Comparison of ENCODE assay signal across 18 cellular contexts in the genomic region with DNA sequence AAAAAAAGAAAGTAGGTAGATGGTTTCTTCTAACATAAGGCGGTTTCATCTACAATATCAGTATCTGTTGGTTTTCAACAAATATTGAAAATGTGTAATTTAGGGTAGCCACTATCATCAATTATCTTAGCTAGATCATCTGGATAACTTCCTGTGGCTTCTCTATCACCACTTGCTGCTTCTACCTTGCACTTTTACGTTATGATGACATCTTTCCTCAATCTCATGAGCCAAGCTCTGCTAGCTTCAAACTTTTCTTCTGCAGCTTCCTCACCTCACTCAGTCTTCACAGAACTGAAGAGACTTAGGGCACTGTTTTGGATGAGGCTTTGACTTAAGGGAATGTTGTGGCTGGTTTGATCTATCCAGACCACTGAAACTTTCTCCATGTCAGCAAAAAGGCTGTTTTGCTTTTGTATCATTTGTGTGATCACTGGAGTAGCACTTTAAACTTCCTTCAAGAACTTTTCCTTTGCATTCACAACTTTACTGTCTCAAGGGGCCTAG.
A peak's percentile ranks its signal among the peaks of the same experiment; 100 is the strongest.
DNase-seq lines count a peak whose midpoint lies in the region; ATAC-seq and TF ChIP-seq lines count a peak whose summit lies in the region.
"Had no signal": no experiment of that assay in that cellular context is flagged by ENCODE, and none has a peak within 500 bp of the region (broad histone marks: within the 10 kb centered on the region; RNA-seq: fewer than 3 reads in every experiment).

No MANE protein-coding gene starts in this region.

- 60 to 84% (median 65%) methylated on average over 2 of the region's 2 CpGs for WGBS in spleen, 5 donors

- H3K4me3 Mint-ChIP-seq in activated CD8-positive, alpha-beta memory T cell treated with anti-CD3 and anti-CD28 coated beads, Interleukin-2, amount 10 ng/mL, durations not matched to agents 7 days and 5 days = peak overlapping the region; percentile 29
- no peak overlapping the region for H3K4me3 Mint-ChIP-seq in activated CD8-positive, alpha-beta T cell treated with anti-CD3 and anti-CD28 coated beads, Interleukin-2, amount 10 ng/mL, durations not matched to agents 7 days and 5 days
- H3K4me3 Mint-ChIP-seq: nephron progenitor cell had no signal

- H3K36me3 Mint-ChIP-seq in activated CD8-positive, alpha-beta memory T cell treated with anti-CD3 and anti-CD28 coated beads, Interleukin-2, amount 10 ng/mL, durations not matched to agents 7 days and 5 days = peaks cover 28% of the 10 kb centered on the region
- peaks cover 14% of the 10 kb centered on the region for H3K36me3 Mint-ChIP-seq in activated CD8-positive, alpha-beta T cell treated with anti-CD3 and anti-CD28 coated beads, Interleukin-2, amount 10 ng/mL, durations not matched to agents 7 days and 5 days (ENCODE audit: low read depth)

- no peaks in the 10 kb centered on the region for H3K27me3 Mint-ChIP-seq in activated CD8-positive, alpha-beta memory T cell treated with anti-CD3 and anti-CD28 coated beads, Interleukin-2, amount 10 ng/mL, durations not matched to agents 7 days and 5 days
- H3K27me3 Mint-ChIP-seq in activated CD8-positive, alpha-beta T cell treated with anti-CD3 and anti-CD28 coated beads, Interleukin-2, amount 10 ng/mL, durations not matched to agents 7 days and 5 days (ENCODE audit: low read depth) = no peaks in the 10 kb centered on the region

- CTCF ChIA-PET in activated CD8-positive, alpha-beta memory T cell treated with anti-CD3 and anti-CD28 coated beads, Interleukin-2, amount 10 ng/mL, durations not matched to agents 7 days and 5 days (lab: Charles Lee) = interaction anchor here (0.6 to 1.7 kb wide), 3 partner anchors 63 to 263 kb away, joined by 3 to 8 read pairs (median 4); no protein-coding TSS in a partner anchor
- CTCF ChIA-PET in activated CD8-positive, alpha-beta T cell treated with anti-CD3 and anti-CD28 coated beads, Interleukin-2, amount 10 ng/mL, durations not matched to agents 7 days and 5 days (lab: Charles Lee) = interaction anchor here (0.8 to 2.1 kb wide), 2 partner anchors 105 to 263 kb away, joined by 3 to 9 read pairs; no protein-coding TSS in a partner anchor

- H3K36me3 ChIP-seq in spleen = peaks cover 0 to 25% (median 0%) of the 10 kb centered on the region in 6 donors
- H3K36me3 ChIP-seq: right atrium auricular region, vagina had no signal

- H3K27me3 ChIP-seq in spleen (replicated peaks in 1 of 7) = no peaks in the 10 kb centered on the region
- H3K27me3 ChIP-seq: right atrium auricular region, vagina had no signal

- no peak overlapping the region for H3K4me3 ChIP-seq in spleen
- H3K4me3 ChIP-seq: right atrium auricular region, vagina had no signal

- peak overlapping the region; percentile 77 for H3K27ac Mint-ChIP-seq in activated CD8-positive, alpha-beta memory T cell treated with anti-CD3 and anti-CD28 coated beads, Interleukin-2, amount 10 ng/mL, durations not matched to agents 7 days and 5 days
- peak overlapping the region; percentile 51 for H3K27ac Mint-ChIP-seq in activated CD8-positive, alpha-beta T cell treated with anti-CD3 and anti-CD28 coated beads, Interleukin-2, amount 10 ng/mL, durations not matched to agents 7 days and 5 days
- H3K27ac Mint-ChIP-seq: nephron progenitor cell had no signal

- intact Hi-C loops in spleen (cut with DNase I; ENCODE audit: low total_unique reads) = no loop called here

- no peak for DNase-seq in activated CD8-positive, alpha-beta memory T cell treated with anti-CD3 and anti-CD28 coated beads, Interleukin-2, amount 10 ng/mL, durations not matched to agents 7 days and 5 days
- DNase-seq in activated CD8-positive, alpha-beta memory T cell treated with anti-CD3 and anti-CD28 coated beads for 24 hours = no peak
- no peak for DNase-seq in activated CD8-positive, alpha-beta T cell treated with anti-CD3 and anti-CD28 coated beads, Interleukin-2, amount 10 ng/mL, durations not matched to agents 7 days and 5 days
- DNase-seq in spleen (no peak), GM19240 (ENCODE audit: insufficient read length, low spot score) (no peak), NCI-H82 treated with DMSO at 0.1 percent for 48 hours (lab: John Stamatoyannopoulos, UW; ENCODE audit: unreplicated experiment) (no peak)
- DNase-seq: ACHN; amygdala; H7; mammary epithelial cell; NCI-H2081; nephron progenitor cell; stimulated activated CD4-positive, alpha-beta T cell treated with anti-CD3 and anti-CD28 coated beads, Interleukin-4, amount 100 ng/mL, for 4 hours; stimulated activated naive CD4-positive, alpha-beta T cell had no signal

- no peak for TF ChIP-seq POLR2A in spleen (IDR thresholded peaks at IDR 0.05)

- no peak for TF ChIP-seq CTCF in spleen (IDR thresholded peaks at IDR 0.05 in 8 of 11, conservative IDR thresholded peaks at IDR 0.05 in 3 of 11)

- H3K9me3 Mint-ChIP-seq in activated CD8-positive, alpha-beta memory T cell treated with anti-CD3 and anti-CD28 coated beads, Interleukin-2, amount 10 ng/mL, durations not matched to agents 7 days and 5 days (ENCODE audit: low read depth) = no peaks in the 10 kb centered on the region
- no peaks in the 10 kb centered on the region for H3K9me3 Mint-ChIP-seq in activated CD8-positive, alpha-beta T cell treated with anti-CD3 and anti-CD28 coated beads, Interleukin-2, amount 10 ng/mL, durations not matched to agents 7 days and 5 days (ENCODE audit: insufficient read depth)
- H3K9me3 Mint-ChIP-seq: nephron progenitor cell had no signal

- peak; percentile 65 for ATAC-seq in activated CD8-positive, alpha-beta memory T cell treated with anti-CD3 and anti-CD28 coated beads, Interleukin-2, amount 10 ng/mL, durations not matched to agents 7 days and 5 days
- ATAC-seq in GM21515 (IDR thresholded peaks at IDR 0.05; ENCODE audit: unreplicated experiment) (peak; percentile 16), GM19023 (IDR thresholded peaks at IDR 0.05; ENCODE audit: unreplicated experiment) (no peak)
- ATAC-seq in activated CD8-positive, alpha-beta T cell treated with anti-CD3 and anti-CD28 coated beads, Interleukin-2, amount 10 ng/mL, durations not matched to agents 7 days and 5 days = no peak

- peak overlapping the region in 7 of 8 donors; percentile 24 to 66 (median 50) for H3K27ac ChIP-seq in spleen
- H3K27ac ChIP-seq: right atrium auricular region, vagina had no signal

- no peaks in the 10 kb centered on the region for H3K9me3 ChIP-seq in spleen
- H3K9me3 ChIP-seq: right atrium auricular region, vagina had no signal

- H3K4me1 Mint-ChIP-seq in activated CD8-positive, alpha-beta memory T cell treated with anti-CD3 and anti-CD28 coated beads, Interleukin-2, amount 10 ng/mL, durations not matched to agents 7 days and 5 days = peaks cover 31% of the 10 kb centered on the region
- H3K4me1 Mint-ChIP-seq in activated CD8-positive, alpha-beta T cell treated with anti-CD3 and anti-CD28 coated beads, Interleukin-2, amount 10 ng/mL, durations not matched to agents 7 days and 5 days (ENCODE audit: low read depth) = peaks cover 14% of the 10 kb centered on the region
- H3K4me1 Mint-ChIP-seq: nephron progenitor cell had no signal

- POLR2A ChIA-PET in activated CD8-positive, alpha-beta T cell treated with anti-CD3 and anti-CD28 coated beads, Interleukin-2, amount 10 ng/mL, durations not matched to agents 7 days and 5 days (lab: Charles Lee) = interaction anchor here (0.9 kb wide), 1 partner anchor 146 kb away, joined by 4 read pairs; no protein-coding TSS in a partner anchor

- H3K4me1 ChIP-seq in spleen = peaks cover 0 to 37% (median 13%) of the 10 kb centered on the region in 6 donors
- H3K4me1 ChIP-seq: right atrium auricular region, vagina had no signal

Comparison
In these comparisons a context has a peak if more than half of its experiments do, and no peak if none do; other contexts are left out.
1. ATAC-seq: peak in activated CD8-positive, alpha-beta memory T cell treated with anti-CD3 and anti-CD28 coated beads, Interleukin-2, amount 10 ng/mL, durations not matched to agents 7 days and 5 days (single experiment) and GM21515 (single experiment); none in activated CD8-positive, alpha-beta T cell treated with anti-CD3 and anti-CD28 coated beads, Interleukin-2, amount 10 ng/mL, durations not matched to agents 7 days and 5 days (single experiment) and GM19023 (single experiment).